ENCODE assay signal across 8 cellular contexts in the genomic region with DNA sequence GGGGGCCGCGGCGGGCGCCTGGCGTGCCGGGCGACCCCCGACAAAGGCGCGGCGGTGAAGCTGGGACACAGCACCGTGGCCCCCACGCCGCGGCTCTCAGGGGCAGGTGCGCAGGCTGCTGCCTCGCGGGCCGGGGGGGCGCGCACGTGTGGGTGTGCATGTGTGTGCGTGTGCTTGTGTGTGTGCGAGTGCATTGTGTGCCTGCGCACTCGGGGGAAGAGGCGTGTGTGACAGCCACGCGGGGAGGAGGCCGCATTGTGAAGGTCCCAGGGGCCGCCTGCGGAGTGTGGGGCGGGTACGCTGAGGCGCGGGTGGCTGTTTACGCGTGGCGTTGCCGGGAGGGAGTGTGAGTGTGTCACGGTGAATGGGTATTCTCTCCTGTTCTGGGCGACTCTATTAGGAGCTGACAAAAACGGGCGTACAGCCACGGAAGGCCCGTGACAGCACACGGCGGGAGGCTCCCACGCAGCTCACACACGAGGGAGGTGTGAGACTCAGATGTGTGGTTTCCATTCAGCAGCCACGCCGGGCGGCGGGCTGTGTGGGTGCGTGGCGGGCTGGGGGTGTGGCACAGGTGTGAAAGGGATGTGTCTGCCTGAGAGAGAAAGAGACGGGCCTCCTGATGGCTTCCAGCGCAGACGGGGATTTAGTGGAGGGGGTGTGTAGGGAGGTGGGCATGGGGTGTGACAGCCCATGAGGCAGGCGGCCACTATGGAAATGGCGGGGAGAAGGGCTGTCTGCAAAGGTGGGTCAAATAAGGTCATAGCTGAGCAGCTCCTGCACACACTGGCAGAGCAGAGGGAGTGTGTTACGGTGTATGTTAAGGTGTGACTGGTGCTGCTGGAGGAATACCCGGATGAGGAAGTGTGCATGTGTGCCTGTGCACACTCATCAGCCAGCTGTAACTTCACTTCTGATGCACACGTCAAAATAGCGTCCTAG. TPM values are rescaled to one million over a fixed set of nuclear protein-coding genes. Genes with fewer than 3 reads are reported as not detected.
DNase-seq lines count a peak whose midpoint lies in the region; TF ChIP-seq lines count a peak whose summit lies in the region.

No MANE protein-coding gene starts in this region.

- WGBS in adrenal gland, 4 donors: 16 to 32% (median 19%) methylated on average over 37 to 65 of the region's 65 CpGs

- peaks cover 13 to 21% (median 20%) of the 10 kb centered on the region in 3 donors for H3K27me3 Mint-ChIP-seq in immature natural killer cell (ENCODE audit: low read depth in 3 of 3)

- DNase-seq in SKM-1 treated with dmso at 0.1 percent for 144 hours (lab: John Stamatoyannopoulos, UW; ENCODE audit: unreplicated experiment) (peak; percentile 22), SKM-1 (lab: John Stamatoyannopoulos, UW; ENCODE audit: unreplicated experiment) (no peak), Peyer's patch (peak; percentile 30 to 65 (median 57)), adrenal gland (peak in 4 of 7 donors; percentile 22 to 55 (median 30)), immature natural killer cell (peak; percentile 71 to 78 (median 72)), SHP77 (lab: John Stamatoyannopoulos, UW) (no peak), SW 1271 (lab: John Stamatoyannopoulos, UW) (no peak)
- DNase-seq in stimulated activated CD4-positive, alpha-beta T cell treated with anti-CD3 and anti-CD28 coated beads, Interleukin-4, amount 100 ng/mL, for 4 hours: peak; percentile 39 to 82

- no peak for TF ChIP-seq POLR2A in Peyer's patch (IDR thresholded peaks at IDR 0.05)
- TF ChIP-seq POLR2A in adrenal gland (IDR thresholded peaks at IDR 0.05): no peak

- no peak overlapping the region for H3K27ac ChIP-seq in Peyer's patch
- no peak overlapping the region for H3K27ac ChIP-seq in adrenal gland

- H3K4me3 ChIP-seq in Peyer's patch (peak overlapping the region; percentile 39 to 67 (median 58)), adrenal gland (peak overlapping the region in 2 of 4 donors; percentile 37 to 68)

- TF ChIP-seq CTCF in Peyer's patch (IDR thresholded peaks at IDR 0.05) (no peak), adrenal gland (IDR thresholded peaks at IDR 0.05) (no peak)

- H3K4me3 Mint-ChIP-seq in immature natural killer cell: peak overlapping the region; percentile 81 to 90 (median 88)

- H3K27ac Mint-ChIP-seq in immature natural killer cell: peak overlapping the region in 5 of 6 donors; percentile 62 to 89 (median 84)

- H3K9me3 ChIP-seq in Peyer's patch (no peaks in the 10 kb centered on the region), adrenal gland (replicated peaks in 1 of 3) (no peaks in the 10 kb centered on the region)

- H3K27me3 ChIP-seq in Peyer's patch (no peaks in the 10 kb centered on the region), adrenal gland (no peaks in the 10 kb centered on the region)

- H3K36me3 ChIP-seq in Peyer's patch: no peaks in the 10 kb centered on the region
- H3K36me3 ChIP-seq in adrenal gland (replicated peaks in 1 of 2): no peaks in the 10 kb centered on the region

- no peaks in the 10 kb centered on the region for H3K36me3 Mint-ChIP-seq in immature natural killer cell

- H3K4me1 ChIP-seq in Peyer's patch: peaks cover 0 to 14% (median 11%) of the 10 kb centered on the region in 4 donors
- peaks cover 8 to 11% of the 10 kb centered on the region in 2 donors for H3K4me1 ChIP-seq in adrenal gland (replicated peaks in 1 of 2)

- H3K4me1 Mint-ChIP-seq in immature natural killer cell: peaks cover 45 to 56% of the 10 kb centered on the region in 2 donors

- peaks cover 0 to 2% (median 0%) of the 10 kb centered on the region in 6 donors for H3K9me3 Mint-ChIP-seq in immature natural killer cell

- intact Hi-C loops in adrenal gland (cut with DNase I): no loop called here

RNA-seq across cellular contexts. Expression of a gene that starts 0.7 kb away (rescaled TPM):
- 10 to 100 TPM in 2 of 4 donors, 1 to 10 TPM in 2; 7.4 to 15.6 (median 9.9) TPM for total RNA-seq in Peyer's patch
- total RNA-seq in adrenal gland: 10 to 100 TPM; 22.0 to 52.4 (median 25.8) TPM
- 10 to 100 TPM; 17.0 to 28.7 (median 22.5) TPM for polyA plus RNA-seq in adrenal gland
- 1 to 10 TPM; 1.9 to 4.9 (median 3.2) TPM for polyA plus RNA-seq in immature natural killer cell

RNA-seq across cellular contexts. Expression of a gene that starts 31.5 kb away (rescaled TPM):
- total RNA-seq in Peyer's patch (10 to 100 TPM in 3 of 4 donors, 1 to 10 TPM in 1; 9.7 to 36.3 (median 15.3) TPM), adrenal gland (10 to 100 TPM in 4 of 8 donors, 1 to 10 TPM in 4; 4.8 to 11.9 (median 9.7) TPM)
- polyA plus RNA-seq in adrenal gland (1 to 10 TPM; 1.7 to 3.0 (median 2.5) TPM), immature natural killer cell (10 to 100 TPM; 14.9 to 24.8 (median 19.5) TPM)

RNA-seq across cellular contexts. Expression of a gene that starts 39.2 kb away (rescaled TPM):
- total RNA-seq in Peyer's patch (10 to 100 TPM; 28.1 to 47.3 (median 34.1) TPM), adrenal gland (10 to 100 TPM; 28.0 to 65.6 (median 47.5) TPM)
- polyA plus RNA-seq in adrenal gland (10 to 100 TPM; 13.5 to 54.5 (median 47.0) TPM), immature natural killer cell (10 to 100 TPM; 20.8 to 36.0 (median 31.5) TPM)

RNA-seq across cellular contexts. Expression of a gene that starts 43.0 kb away (rescaled TPM):
- total RNA-seq in Peyer's patch (10 to 100 TPM; 38.5 to 80.0 (median 57.1) TPM), adrenal gland (10 to 100 TPM; 13.0 to 68.0 (median 32.2) TPM)
- polyA plus RNA-seq in adrenal gland (10 to 100 TPM in 2 of 3 donors, 1 to 10 TPM in 1; 2.8 to 96.0 (median 62.1) TPM), immature natural killer cell (100 to 1,000 TPM in 1 of 3 donors, 10 to 100 TPM in 2; 71.9 to 141 (median 83.7) TPM)

Comparison
In these comparisons a context has a peak if more than half of its experiments do, and no peak if none do; other contexts are left out.
1. DNase-seq: peak in SKM-1 treated with dmso at 0.1 percent for 144 hours (single experiment), Peyer's patch (3 of 3), adrenal gland (4 of 7), immature natural killer cell (3 of 3) and stimulated activated CD4-positive, alpha-beta T cell treated with anti-CD3 and anti-CD28 coated beads, Interleukin-4, amount 100 ng/mL, for 4 hours (2 of 2); none in SKM-1 (single experiment), SHP77 (0 of 2) and SW 1271 (0 of 2).